21 cellular contexts compared by ENCODE assay signal in the genomic region with DNA sequence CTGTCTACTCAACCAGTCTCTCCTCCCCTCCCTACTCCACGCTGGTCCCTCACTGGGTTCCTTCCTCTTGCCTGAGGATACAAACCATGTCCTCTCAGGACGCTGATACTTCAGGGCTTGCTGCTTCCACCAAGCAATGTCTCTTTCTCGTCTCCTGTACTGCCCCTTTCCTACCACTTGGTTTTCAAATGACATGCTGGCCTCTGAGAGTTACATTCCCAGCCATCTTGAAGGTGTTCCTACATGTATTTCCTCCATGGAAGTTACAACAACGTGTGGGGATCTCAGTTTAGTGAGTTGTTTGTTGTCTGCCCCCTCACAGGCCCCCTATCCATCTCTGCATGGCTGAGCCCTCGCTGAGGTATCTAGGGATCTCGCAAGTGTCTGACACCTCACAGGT.
DNase-seq lines count a peak whose midpoint lies in the region; ATAC-seq, FAIRE-seq and TF ChIP-seq lines count a peak whose summit lies in the region.
"Had no signal": no experiment of that assay in that cellular context is flagged by ENCODE, and none has a peak within 500 bp of the region (broad histone marks: within the 10 kb centered on the region; RNA-seq: fewer than 3 reads in every experiment).

No MANE protein-coding gene starts in this region.

- CTCF ChIA-PET in HepG2 (lab: Yijun Ruan, JAX; ENCODE audit: low intra/inter-chr PET ratio, low total read pairs) (no interaction called here), H1 (lab: Charles Lee; ENCODE audit: partially characterized antibody) (interaction anchor here (1.0 to 2.1 kb wide), 2 partner anchors 22 to 169 kb away, joined by 3 to 7 read pairs; no protein-coding TSS in a partner anchor)

- POLR2A ChIA-PET in HepG2 (lab: Yijun Ruan, JAX) (no interaction called here), H1 (lab: Charles Lee; ENCODE audit: partially characterized antibody) (no interaction called here)

- H4K5ac ChIP-seq in H1 (ENCODE audit: insufficient read length, low read depth, low read length) (no peak overlapping the region), mesendoderm (ENCODE audit: low read length) (no peak overlapping the region)

- H3K14ac ChIP-seq in H1 (ENCODE audit: insufficient read length) = no peak overlapping the region

- no peak overlapping the region for H4K91ac ChIP-seq in H1 (replicated peaks; ENCODE audit: insufficient read length, low read length)

- H3K79me2 ChIP-seq in HepG2 (ENCODE audit: insufficient read depth, low read length) = no peaks in the 10 kb centered on the region
- H3K79me2 ChIP-seq in H1 (ENCODE audit: control insufficient read depth in 1 of 2, insufficient read depth in 2 of 2, low read length in 2 of 2) = no peaks in the 10 kb centered on the region; a peak in 1 of 4 replicates
- H3K79me2 ChIP-seq in mesendoderm (ENCODE audit: control insufficient read depth, insufficient read depth, low read length) = no peaks in the 10 kb centered on the region

- no peaks in the 10 kb centered on the region for H3K23me2 ChIP-seq in H1 (ENCODE audit: low read depth, low read length)

- H3K4me3 ChIP-seq in HepG2 (replicated peaks in 1 of 3; ENCODE audit: insufficient read depth in 1 of 3, low read depth in 2 of 3, low read length in 3 of 3) (no peak overlapping the region), right lobe of liver (no peak overlapping the region), H1 (ENCODE audit: extremely low read depth in 1 of 4, insufficient read depth in 2 of 4, low read depth in 3 of 4, low read length in 4 of 4) (no peak overlapping the region), mesendoderm (ENCODE audit: low read length) (no peak overlapping the region)
- H3K4me3 ChIP-seq: A549, BLaER1 had no signal

- no peak for FAIRE-seq in HepG2 (lab: Jason Lieb, UNC)
- FAIRE-seq in H1 (lab: Jason Lieb, UNC) = no peak
- FAIRE-seq: A549, G401.6, GM12891, HTR-8/SVneo had no signal

- H3K9me3 ChIP-seq in HepG2 (ENCODE audit: low read length) (no peaks in the 10 kb centered on the region), right lobe of liver (no peaks in the 10 kb centered on the region), H1 (ENCODE audit: insufficient read depth in 2 of 2, low read depth in 1 of 2, low read length in 1 of 2) (no peaks in the 10 kb centered on the region)
- H3K9me3 ChIP-seq: A549, BLaER1 had no signal

- H3K4me1 ChIP-seq in HepG2 (ENCODE audit: insufficient read depth, low read length) (0 out of 2 replicates have a peak, but pooled peaks cover 7% of the 10 kb centered on the region), right lobe of liver (peaks cover 0 to 7% (median 2%) of the 10 kb centered on the region in 4 donors), H1 (replicated peaks in 1 of 4; ENCODE audit: control insufficient read depth in 3 of 4, insufficient read depth in 4 of 4, low read length in 3 of 4) (no peaks in the 10 kb centered on the region; a peak in 1 of 7 replicates), mesendoderm (ENCODE audit: control insufficient read depth, low read depth, low read length) (no peaks in the 10 kb centered on the region)
- H3K4me1 ChIP-seq: A549, BLaER1 had no signal

- TF ChIP-seq EP300 in HepG2 (IDR thresholded peaks at IDR 0.05; ENCODE audit: low read depth in 2 of 2, low read length in 2 of 2) (no peak), HepG2 (CRISPR knock-in tag; IDR thresholded peaks at IDR 0.05; ENCODE audit: borderline replicate concordance) (no peak), H1 (IDR thresholded peaks at IDR 0.05; ENCODE audit: borderline replicate concordance in 1 of 2, low read depth in 2 of 2, low read length in 2 of 2) (no peak)

- TF ChIP-seq CTCF in HepG2 (CRISPR knock-in tag; IDR thresholded peaks at IDR 0.05) = no peak
- TF ChIP-seq CTCF in right lobe of liver (IDR thresholded peaks at IDR 0.05) = no peak
- TF ChIP-seq CTCF in H1 (IDR thresholded peaks at IDR 0.05; ENCODE audit: control extremely low read depth in 1 of 3, insufficient read depth in 1 of 3, low read depth in 1 of 3, low read length in 3 of 3) = no peak

- H2BK5ac ChIP-seq in H1 (ENCODE audit: low read depth, low read length) = no peak overlapping the region; the same call in 1 of the 2 replicates
- H2BK5ac ChIP-seq in mesendoderm (ENCODE audit: low read length) = no peak overlapping the region

- H2AK5ac ChIP-seq in H1 (ENCODE audit: low read depth, low read length) (0 out of 2 replicates have a peak overlapping the region, but pooled peaks have one; percentile 29), mesendoderm (ENCODE audit: low read length) (no peak overlapping the region)

- TF ChIP-seq RAD21 in HepG2 (CRISPR knock-in tag; IDR thresholded peaks at IDR 0.05) = no peak
- TF ChIP-seq RAD21 in H1 (IDR thresholded peaks at IDR 0.05 in 1 of 2, conservative IDR thresholded peaks at IDR 0.05 in 1 of 2; ENCODE audit: low read depth in 2 of 2, low read length in 2 of 2) = no peak

- no peak overlapping the region for H3K9ac ChIP-seq in HepG2 (ENCODE audit: insufficient read depth, low read depth, low read length)
- H3K9ac ChIP-seq in H1 (replicated peaks in 1 of 4; ENCODE audit: extremely low read depth in 1 of 4, low read depth in 3 of 4, low read length in 3 of 4) = no peak overlapping the region
- H3K9ac ChIP-seq in mesendoderm (ENCODE audit: low read length) = no peak overlapping the region
- H3K9ac ChIP-seq: BLaER1 had no signal

- H3K23ac ChIP-seq in H1 (ENCODE audit: insufficient read length) (no peak overlapping the region), mesendoderm (ENCODE audit: low read length) (no peak overlapping the region)

- H3K4ac ChIP-seq in H1 (replicated peaks; ENCODE audit: insufficient read length, low read depth, low read length) (no peak overlapping the region), mesendoderm (ENCODE audit: low read depth, low read length) (no peak overlapping the region)

- TF ChIP-seq POLR2A in HepG2 (IDR thresholded peaks at IDR 0.05; ENCODE audit: insufficient read depth in 1 of 2, low read depth in 2 of 2, low read length in 2 of 2) = no peak
- TF ChIP-seq POLR2A in right lobe of liver (IDR thresholded peaks at IDR 0.05) = no peak
- no peak for TF ChIP-seq POLR2A in H1 (IDR thresholded peaks at IDR 0.05; ENCODE audit: control extremely low read depth in 1 of 2, low read depth in 2 of 2, low read length in 2 of 2)

- no peak overlapping the region for H3K27ac ChIP-seq in HepG2 (ENCODE audit: extremely low read length, insufficient read depth, low read length)
- H3K27ac ChIP-seq in right lobe of liver = no peak overlapping the region
- H3K27ac ChIP-seq in H1 (ENCODE audit: low read depth, low read length) = no peak overlapping the region
- no peak overlapping the region for H3K27ac ChIP-seq in mesendoderm (ENCODE audit: low read depth, low read length)
- H3K27ac ChIP-seq: 22Rv1, A549, BLaER1 had no signal

- H3K4me2 ChIP-seq in HepG2 (ENCODE audit: low read depth, low read length) (no peak overlapping the region), H1 (ENCODE audit: insufficient read depth in 1 of 2, low read depth in 2 of 2, low read length in 2 of 2) (no peak overlapping the region), mesendoderm (ENCODE audit: low read length) (no peak overlapping the region)
- H3K4me2 ChIP-seq: A549, BLaER1 had no signal

- H2BK12ac ChIP-seq in H1 (ENCODE audit: low read depth, low read length) = no peak overlapping the region

- no peaks in the 10 kb centered on the region for H4K20me1 ChIP-seq in HepG2 (ENCODE audit: insufficient read depth, low read length)
- H4K20me1 ChIP-seq in H1 (replicated peaks in 1 of 2; ENCODE audit: control insufficient read depth in 1 of 2, insufficient read depth in 2 of 2, low read length in 2 of 2) = no peaks in the 10 kb centered on the region
- H4K20me1 ChIP-seq: BLaER1 had no signal

- H3K18ac ChIP-seq in H1 (ENCODE audit: extremely low read depth, low read length) (no peak overlapping the region), mesendoderm (ENCODE audit: low read length) (no peak overlapping the region)

- H3K79me1 ChIP-seq in H1 (ENCODE audit: low read depth, low read length) (no peaks in the 10 kb centered on the region; the same call in 1 of the 2 replicates), mesendoderm (ENCODE audit: low read length) (no peaks in the 10 kb centered on the region)

- no peak overlapping the region for H4K8ac ChIP-seq in H1 (ENCODE audit: extremely low read depth, insufficient read depth, low read length)
- no peak overlapping the region for H4K8ac ChIP-seq in mesendoderm (ENCODE audit: low read depth, low read length)

- no peak overlapping the region for H2AFZ ChIP-seq in HepG2 (ENCODE audit: low read length)
- no peak overlapping the region for H2AFZ ChIP-seq in H1 (ENCODE audit: low read length)

- WGBS in HepG2 (ENCODE audit: low lambda C conversion rate) = 9% methylated on average over 6 of the region's 6 CpGs
- 63% methylated on average over 6 of the region's 6 CpGs for WGBS in right lobe of liver (ENCODE audit: insufficient coverage, low coverage, low lambda C conversion rate, missing lambda C conversion rate)
- 84% methylated on average over 6 of the region's 6 CpGs; no CpG with 5 or more reads in 1 of the 2 experiments for WGBS in H1 (ENCODE audit: extremely low coverage in 1 of 2, insufficient coverage in 1 of 2, insufficient read length in 1 of 2, insufficient replicate concordance in 2 of 2, low coverage in 1 of 2, low lambda C conversion rate in 2 of 2, missing lambda C conversion rate in 1 of 2), 2 experiments
- WGBS in mesendoderm (ENCODE audit: extremely low coverage, insufficient coverage, low lambda C conversion rate) = no CpG with 5 or more reads among the region's 6 CpGs

- no peak overlapping the region for H2BK120ac ChIP-seq in H1 (replicated peaks; ENCODE audit: low read depth, low read length)
- H2BK120ac ChIP-seq in mesendoderm (ENCODE audit: low read depth, low read length) = no peak overlapping the region

- H3K27me3 ChIP-seq in HepG2 (ENCODE audit: control insufficient read depth in 1 of 2, insufficient read depth in 2 of 2, low read length in 2 of 2) = peaks cover 3 to 14% of the 10 kb centered on the region in 2 experiments; a peak in 2 of 5 replicates
- H3K27me3 ChIP-seq in right lobe of liver = no peaks in the 10 kb centered on the region
- H3K27me3 ChIP-seq in H1 (replicated peaks in 1 of 4; ENCODE audit: control insufficient read depth in 3 of 4, extremely low read depth in 1 of 4, insufficient read depth in 3 of 4, low read length in 3 of 4) = no peaks in the 10 kb centered on the region
- no peaks in the 10 kb centered on the region for H3K27me3 ChIP-seq in mesendoderm (ENCODE audit: insufficient read depth, low read length, poor library complexity)
- H3K27me3 ChIP-seq: BLaER1 had no signal

- H3K56ac ChIP-seq in H1 (replicated peaks; ENCODE audit: insufficient read length, low read depth, low read length) = no peak overlapping the region
- no peak overlapping the region for H3K56ac ChIP-seq in mesendoderm (ENCODE audit: low read length)

- H2BK20ac ChIP-seq in H1 (ENCODE audit: low read length) = no peak overlapping the region

- H2BK15ac ChIP-seq in H1 (ENCODE audit: low read length) (no peak overlapping the region), mesendoderm (replicated peaks; ENCODE audit: low read depth) (no peak overlapping the region)

- BruUV-seq in HepG2 (replicated peaks; lab: Mats Ljungman, UMichigan) = no TSS peak

- intact Hi-C loops in HepG2 (cut with micrococcal nuclease; ENCODE audit: unreplicated experiment) (no loop called here), right lobe of liver (cut with DNase I) (no loop called here)

- DNase-seq in HepG2 (ENCODE audit: low spot score) (no peak), right lobe of liver (no peak), H1 (ENCODE audit: low read depth in 1 of 2, low spot score in 2 of 2) (no peak), mesendoderm (peak; percentile 51), SKM-1 (lab: John Stamatoyannopoulos, UW; ENCODE audit: unreplicated experiment) (no peak)
- DNase-seq: AML-193; CD8-positive, alpha-beta memory T cell; COR-L47; DMS 273 treated with DMSO at 0.1 percent for 48 hours; DMS53; DND-41; HCEC 1CT; KBM-7 had no signal

- in situ Hi-C loops in HepG2 (cut with HindIII; ENCODE audit: extremely low pct_ligation_motif_present, low pct_unique_long_range_greater_than_20kb) = no loop called here

- no peaks in the 10 kb centered on the region for H3K36me3 ChIP-seq in HepG2 (replicated peaks in 1 of 2; ENCODE audit: control insufficient read depth in 1 of 2, insufficient read depth in 2 of 2, low read length in 2 of 2)
- no peaks in the 10 kb centered on the region for H3K36me3 ChIP-seq in right lobe of liver
- H3K36me3 ChIP-seq in H1 (ENCODE audit: control insufficient read depth in 2 of 4, insufficient read depth in 4 of 4, low read length in 3 of 4) = no peaks in the 10 kb centered on the region; a peak in 1 of 8 replicates
- H3K36me3 ChIP-seq in mesendoderm (ENCODE audit: control insufficient read depth, insufficient read depth, low read length) = no peaks in the 10 kb centered on the region
- H3K36me3 ChIP-seq: BLaER1 had no signal

- peak; percentile 52 for ATAC-seq in HepG2
- no peak for ATAC-seq in right lobe of liver
- no peak for ATAC-seq in HG03097 (IDR thresholded peaks at IDR 0.05; ENCODE audit: low FRiP score, unreplicated experiment)
- no peak for ATAC-seq in GM21717 (IDR thresholded peaks at IDR 0.05; ENCODE audit: unreplicated experiment)
- ATAC-seq: A549 had no signal
